18 cellular contexts compared by ENCODE assay signal in genomic region chr11:69245491-69246345, GRCh38. TPM values are rescaled to one million over a fixed set of nuclear protein-coding genes. Genes with fewer than 3 reads are reported as not detected.
"Had no signal": no experiment of that assay in that cellular context is flagged by ENCODE, and none has a peak within 500 bp of the region (broad histone marks: within the 10 kb centered on the region; RNA-seq: fewer than 3 reads in every experiment).

No MANE protein-coding gene starts in this region.

- DNase-seq: activated CD4-positive, alpha-beta T cell treated with anti-CD3 and anti-CD28 coated beads for 4 hours; activated gamma-delta T cell treated with Interleukin-2 at 50 U/mL for 16 hours; activated T-cell treated with anti-CD3 and anti-CD28 coated beads, Interleukin-2, amount 50 U/mL, for 72 hours; effector CD4-positive, alpha-beta T cell; kidney glomerular epithelial cell; naive thymus-derived CD4-positive, alpha-beta T cell; stimulated activated CD4-positive, alpha-beta T cell treated with anti-CD3 and anti-CD28 coated beads, Interleukin-2, amount 100 ng/mL, for 48 hours; stimulated activated naive CD4-positive, alpha-beta T cell treated with Interleukin-2 at 50 U/mL for 16 hours; T-helper 1 cell; upper lobe of right lung had no signal

- ATAC-seq: activated T-cell treated with anti-CD3 and anti-CD28 coated beads, Interleukin-2, amount 50 U/mL, for 72 hours; naive thymus-derived CD4-positive, alpha-beta T cell; sciatic nerve; upper lobe of right lung had no signal

- H3K36me3 ChIP-seq: breast epithelium, neutrophil, suprapubic skin, upper lobe of right lung had no signal

- H3K4me1 ChIP-seq: breast epithelium, upper lobe of right lung had no signal

- H3K9me3 ChIP-seq: breast epithelium, neutrophil, suprapubic skin, upper lobe of right lung had no signal

- H2AFZ ChIP-seq: hepatocyte had no signal

- H3K4me3 ChIP-seq: breast epithelium, hepatocyte, suprapubic skin, upper lobe of right lung had no signal

- H3K9me3 Mint-ChIP-seq: activated T-cell treated with anti-CD3 and anti-CD28 coated beads, Interleukin-2, amount 50 U/mL, for 72 hours had no signal

- H3K27ac ChIP-seq: breast epithelium, hepatocyte, neutrophil, suprapubic skin, upper lobe of right lung had no signal

- H3K4me3 Mint-ChIP-seq: activated T-cell treated with anti-CD3 and anti-CD28 coated beads, Interleukin-2, amount 50 U/mL, for 72 hours; naive thymus-derived CD4-positive, alpha-beta T cell had no signal

- H3K27me3 ChIP-seq: breast epithelium, hepatocyte, neutrophil, suprapubic skin, upper lobe of right lung had no signal

- H3K27ac Mint-ChIP-seq: activated T-cell treated with anti-CD3 and anti-CD28 coated beads, Interleukin-2, amount 50 U/mL, for 72 hours had no signal

- H3K79me2 ChIP-seq: hepatocyte had no signal

- H3K4me2 ChIP-seq: hepatocyte had no signal

RNA-seq across cellular contexts. Expression of gene MYEOV, which starts 48.2 kb away (rescaled TPM):
- total RNA-seq: frontal cortex, hepatocyte, lung microvascular endothelial cell had no signal
- polyA plus RNA-seq: aorta; hepatocyte; naive thymus-derived CD4-positive, alpha-beta T cell had no signal
